11 cellular contexts compared by ENCODE assay signal in the genomic region with DNA sequence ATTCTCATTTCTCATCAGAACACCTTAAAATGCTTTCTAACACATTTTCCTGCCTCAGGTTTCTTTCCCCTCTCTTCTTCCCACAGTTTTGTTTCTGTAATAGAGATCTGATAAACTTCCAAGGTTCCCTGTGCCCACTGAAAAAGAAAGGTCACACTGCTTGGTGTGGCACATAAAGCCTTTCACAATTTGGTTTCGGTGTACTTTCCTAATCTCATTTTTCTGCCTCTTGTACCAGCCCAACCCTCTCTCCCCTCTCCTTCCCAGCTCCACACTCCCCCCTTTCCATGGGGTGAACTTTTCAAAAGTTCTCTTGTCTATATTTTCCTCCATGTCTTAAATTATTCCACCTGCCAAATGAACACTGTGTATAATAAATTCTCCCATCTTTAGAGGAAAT.
"Had no signal": no experiment of that assay in that cellular context is flagged by ENCODE, and none has a peak within 500 bp of the region (broad histone marks: within the 10 kb centered on the region; RNA-seq: fewer than 3 reads in every experiment).

No MANE protein-coding gene starts in this region.

- H3K9me3 Mint-ChIP-seq: activated CD4-positive, alpha-beta memory T cell treated with anti-CD3 and anti-CD28 coated beads, Interleukin-2, amount 10 ng/mL, durations not matched to agents 7 days and 5 days; nephron progenitor cell had no signal

- H3K27ac ChIP-seq: brain microvascular endothelial cell, dorsolateral prefrontal cortex, esophagus muscularis mucosa, SJCRH30, tibial nerve had no signal

- DNase-seq: activated CD4-positive, alpha-beta memory T cell treated with anti-CD3 and anti-CD28 coated beads, Interleukin-2, amount 10 ng/mL, durations not matched to agents 7 days and 5 days; activated naive CD4-positive, alpha-beta T cell treated with anti-CD3 and anti-CD28 coated beads, Interleukin-2, amount 50 U/mL, for 16 hours; amniotic stem cell; brain microvascular endothelial cell; dorsolateral prefrontal cortex; nephron progenitor cell; SJCRH30; stimulated activated CD4-positive, alpha-beta T cell treated with anti-CD3 and anti-CD28 coated beads, Interleukin-12 subunit alpha, Interleukin-12 subunit beta, amount 100 ng/mL, for 4 hours; T-helper 9 cell had no signal

- H3K4me3 ChIP-seq: dorsolateral prefrontal cortex, esophagus muscularis mucosa, SJCRH30, tibial nerve had no signal

- H3K27ac Mint-ChIP-seq: activated CD4-positive, alpha-beta memory T cell treated with anti-CD3 and anti-CD28 coated beads, Interleukin-2, amount 10 ng/mL, durations not matched to agents 7 days and 5 days; nephron progenitor cell had no signal

- H3K9me3 ChIP-seq: esophagus muscularis mucosa, SJCRH30, tibial nerve had no signal

- H3K27me3 ChIP-seq: brain microvascular endothelial cell, dorsolateral prefrontal cortex, esophagus muscularis mucosa, SJCRH30, tibial nerve had no signal

- H3K36me3 ChIP-seq: brain microvascular endothelial cell, esophagus muscularis mucosa, SJCRH30, tibial nerve had no signal

- H3K4me3 Mint-ChIP-seq: activated CD4-positive, alpha-beta memory T cell treated with anti-CD3 and anti-CD28 coated beads, Interleukin-2, amount 10 ng/mL, durations not matched to agents 7 days and 5 days; nephron progenitor cell had no signal

- H3K27me3 Mint-ChIP-seq: activated CD4-positive, alpha-beta memory T cell treated with anti-CD3 and anti-CD28 coated beads, Interleukin-2, amount 10 ng/mL, durations not matched to agents 7 days and 5 days had no signal
